Comparison of ENCODE assay signal across 7 cellular contexts in the genomic region with DNA sequence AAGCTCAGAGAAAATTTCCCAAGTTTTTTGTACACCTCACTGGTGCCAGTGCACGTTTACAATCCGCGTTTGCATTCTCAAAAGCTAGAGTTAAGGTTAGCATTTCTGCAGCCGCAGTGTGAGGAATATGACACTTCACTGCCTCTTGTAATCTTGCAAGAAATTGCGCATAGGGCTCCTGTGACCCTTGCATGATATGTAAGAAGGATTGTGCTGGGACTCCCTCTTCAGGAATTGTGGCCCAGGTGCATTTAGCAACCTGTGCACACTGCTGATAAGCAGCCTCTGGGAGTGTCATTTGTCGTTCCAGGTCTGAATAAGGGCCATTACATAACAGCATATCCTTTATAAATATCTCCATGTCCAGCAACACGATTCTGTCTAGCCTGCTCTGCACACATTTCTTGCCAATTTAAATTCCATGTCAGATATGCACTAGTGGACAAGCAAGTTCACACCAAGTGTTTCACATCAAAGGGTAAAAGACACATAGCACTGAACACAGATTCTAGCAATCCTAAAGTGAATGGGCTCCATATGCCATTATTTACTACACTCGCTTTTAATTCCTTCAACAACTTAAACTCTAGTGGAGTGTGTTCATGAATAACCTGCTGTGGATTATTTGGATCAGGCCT.
A peak's percentile ranks its signal among the peaks of the same experiment; 100 is the strongest.
DNase-seq lines count a peak whose midpoint lies in the region; ATAC-seq and TF ChIP-seq lines count a peak whose summit lies in the region.

No MANE protein-coding gene starts in this region.

- H3K4ac ChIP-seq in IMR-90 (ENCODE audit: low read depth, low read length) (no peak overlapping the region), mesenchymal stem cell (ENCODE audit: low read depth in 1 of 2, low read length in 2 of 2) (no peak overlapping the region)

- H4K8ac ChIP-seq in IMR-90 (ENCODE audit: low read depth in 2 of 2, low read length in 2 of 2), result no peak overlapping the region
- no peak overlapping the region for H4K8ac ChIP-seq in mesenchymal stem cell (ENCODE audit: low read length)

- H2BK15ac ChIP-seq in IMR-90 (ENCODE audit: low read depth, low read length), result no peak overlapping the region
- no peak overlapping the region for H2BK15ac ChIP-seq in mesenchymal stem cell (ENCODE audit: low read depth, poor library complexity, severe bottlenecking)

- no peak overlapping the region for H2AK9ac ChIP-seq in IMR-90 (replicated peaks; ENCODE audit: low read depth, low read length, poor library complexity)

- BruUV-seq in IMR-90 (replicated peaks; lab: Mats Ljungman, UMichigan), result no TSS peak

- no peaks in the 10 kb centered on the region for H3K79me1 ChIP-seq in IMR-90 (ENCODE audit: low read depth in 1 of 2, low read length in 2 of 2)
- no peaks in the 10 kb centered on the region for H3K79me1 ChIP-seq in mesenchymal stem cell (replicated peaks; ENCODE audit: low read length, poor library complexity, severe bottlenecking)

- H4K20me1 ChIP-seq in DOHH2 (ENCODE audit: control insufficient read depth, insufficient read depth, low read depth, low read length) (no peaks in the 10 kb centered on the region), IMR-90 (ENCODE audit: insufficient read depth, low read length) (no peaks in the 10 kb centered on the region)

- H4K91ac ChIP-seq in IMR-90 (ENCODE audit: insufficient read depth, low read depth, low read length) (no peak overlapping the region), mesenchymal stem cell (ENCODE audit: low read length) (no peak overlapping the region)

- no peak overlapping the region for H3K23ac ChIP-seq in IMR-90 (ENCODE audit: low read depth, low read length)
- no peak overlapping the region for H3K23ac ChIP-seq in mesenchymal stem cell (ENCODE audit: low read length in 2 of 2)

- intact Hi-C loops in IMR-90 (cut with micrococcal nuclease), result no loop called here
- intact Hi-C loops in posterior vena cava (cut with DNase I), result no loop called here

- no peak overlapping the region for H3K56ac ChIP-seq in IMR-90 (ENCODE audit: extremely low read depth, insufficient read depth, low read length)

- dilution Hi-C loops in IMR-90 (cut with HindIII; ENCODE audit: low sequenced_read_pairs, unreplicated experiment), result no loop called here

- H3K18ac ChIP-seq in IMR-90 (ENCODE audit: low read depth, low read length) (no peak overlapping the region), mesenchymal stem cell (ENCODE audit: low read depth in 1 of 2, low read length in 2 of 2) (no peak overlapping the region)

- H2BK12ac ChIP-seq in mesenchymal stem cell (ENCODE audit: low read length in 2 of 2), result no peak overlapping the region

- no peak overlapping the region for H3K9ac ChIP-seq in IMR-90 (ENCODE audit: low read depth, low read length)
- no peak overlapping the region for H3K9ac ChIP-seq in mesenchymal stem cell (ENCODE audit: low read length)

- H3F3A ChIP-seq in DOHH2 (ENCODE audit: control insufficient read depth, insufficient read depth), result no peaks in the 10 kb centered on the region

- no peak overlapping the region for H3K27ac ChIP-seq in DOHH2 (ENCODE audit: low read depth, low read length)
- H3K27ac ChIP-seq in IMR-90 (ENCODE audit: insufficient read depth, low read length), result no peak overlapping the region
- H3K27ac ChIP-seq in VCaP, result no peak overlapping the region
- no peak overlapping the region for H3K27ac ChIP-seq in mesenchymal stem cell (ENCODE audit: low read length, poor library complexity, severe bottlenecking)

- H3K27me3 ChIP-seq in DOHH2 (ENCODE audit: control insufficient read depth, low read length), result peaks cover 13% of the 10 kb centered on the region; the same call in 1 of the 2 replicates
- peaks cover 15% of the 10 kb centered on the region for H3K27me3 ChIP-seq in IMR-90 (ENCODE audit: control insufficient read depth, insufficient read depth, low read length)
- peaks cover 4 to 10% of the 10 kb centered on the region in 2 experiments for H3K27me3 ChIP-seq in mesenchymal stem cell (ENCODE audit: control insufficient read depth in 1 of 2, insufficient read depth in 1 of 2, low read length in 2 of 2)

- H2BK120ac ChIP-seq in IMR-90 (ENCODE audit: low read depth, low read length) (no peak overlapping the region), mesenchymal stem cell (ENCODE audit: low read depth, low read length) (no peak overlapping the region)

- no peak for ATAC-seq in IMR-90 (ENCODE audit: low read depth)

- H3K9me3 ChIP-seq in DOHH2 (ENCODE audit: control insufficient read depth, insufficient read depth, low read length), result no peaks in the 10 kb centered on the region
- H3K9me3 ChIP-seq in IMR-90 (ENCODE audit: control insufficient read depth, insufficient read depth, low read length), result no peaks in the 10 kb centered on the region; the same call in 1 of the 2 replicates
- H3K9me3 ChIP-seq in mesenchymal stem cell (ENCODE audit: control insufficient read depth, low read length), result no peaks in the 10 kb centered on the region

- H2AFZ ChIP-seq in IMR-90 (replicated peaks; ENCODE audit: low read length, poor library complexity), result no peak overlapping the region
- H2AFZ ChIP-seq in mesenchymal stem cell (ENCODE audit: low read depth, low read length), result no peak overlapping the region

- no peak overlapping the region for H4K5ac ChIP-seq in IMR-90 (ENCODE audit: low read depth, low read length)

- TF ChIP-seq CTCF in DOHH2 (IDR thresholded peaks at IDR 0.05; ENCODE audit: low read depth, low read length, poor library complexity, severe bottlenecking), result peak; percentile 28
- TF ChIP-seq CTCF in IMR-90 (conservative IDR thresholded peaks at IDR 0.05; ENCODE audit: low read depth, low read length), result peak; percentile 36
- peak; percentile 68 for TF ChIP-seq CTCF in VCaP (conservative IDR thresholded peaks at IDR 0.05)

- H3K79me2 ChIP-seq in DOHH2 (ENCODE audit: control insufficient read depth, low read length), result no peaks in the 10 kb centered on the region

- H3K36me3 ChIP-seq in DOHH2 (ENCODE audit: control insufficient read depth, low read length) (no peaks in the 10 kb centered on the region), IMR-90 (ENCODE audit: control insufficient read depth, insufficient read depth, low read length) (no peaks in the 10 kb centered on the region), mesenchymal stem cell (ENCODE audit: control insufficient read depth in 1 of 2, insufficient read depth in 2 of 2, low read depth in 1 of 2, low read length in 2 of 2) (no peaks in the 10 kb centered on the region)

- no peak overlapping the region for H3K4me2 ChIP-seq in DOHH2 (ENCODE audit: low read length)
- no peak overlapping the region for H3K4me2 ChIP-seq in IMR-90 (ENCODE audit: low read depth, low read length)
- no peak overlapping the region for H3K4me2 ChIP-seq in mesenchymal stem cell (ENCODE audit: low read length, poor library complexity, severe bottlenecking)

- H3K4me1 ChIP-seq in DOHH2 (ENCODE audit: control insufficient read depth, low read length), result no peaks in the 10 kb centered on the region
- no peaks in the 10 kb centered on the region for H3K4me1 ChIP-seq in IMR-90 (ENCODE audit: control insufficient read depth, insufficient read depth, low read length)
- H3K4me1 ChIP-seq in mesenchymal stem cell (ENCODE audit: control insufficient read depth, insufficient read depth, low read depth, low read length), result no peaks in the 10 kb centered on the region

- POLR2A ChIA-PET in IMR-90 (lab: Charles Lee; ENCODE audit: unreplicated experiment), result no interaction called here

- no peak for TF ChIP-seq POLR2A in IMR-90 (IDR thresholded peaks at IDR 0.05; ENCODE audit: low read depth, low read length)

- H2AK5ac ChIP-seq in IMR-90 (ENCODE audit: low read depth, low read length), result no peak overlapping the region
- no peak overlapping the region for H2AK5ac ChIP-seq in mesenchymal stem cell (ENCODE audit: low read length, severe bottlenecking)

- H2BK20ac ChIP-seq in IMR-90 (ENCODE audit: low read depth, low read length), result no peak overlapping the region

- in situ Hi-C loops in IMR-90 (cut with MboI; ENCODE audit: low sequenced_read_pairs), result no loop called here

- no peak overlapping the region for H2BK5ac ChIP-seq in IMR-90 (ENCODE audit: low read depth, low read length, poor library complexity, severe bottlenecking)
- H2BK5ac ChIP-seq in mesenchymal stem cell (ENCODE audit: low read depth, low read length, poor library complexity, severe bottlenecking), result no peak overlapping the region

- DNase-seq in IMR-90, result peak; percentile 34
- peak; percentile 10 for DNase-seq in mesenchymal stem cell
- no peak for DNase-seq in retina
- no peak for DNase-seq in posterior vena cava (ENCODE audit: low spot score)
- DNase-seq in GDM1 (lab: John Stamatoyannopoulos, UW), result no peak

- peak; percentile 42 for TF ChIP-seq RAD21 in IMR-90 (IDR thresholded peaks at IDR 0.05; ENCODE audit: low read length)

- H3K14ac ChIP-seq in IMR-90 (replicated peaks; ENCODE audit: low read depth, low read length) (no peak overlapping the region), mesenchymal stem cell (ENCODE audit: low read length in 2 of 2) (no peak overlapping the region)

- CTCF ChIA-PET in IMR-90 (lab: Yijun Ruan, JAX), result interaction anchor here (0.7 kb wide), 1 partner anchor 184 kb away, joined by 3 read pairs; no protein-coding TSS in a partner anchor

- no peaks in the 10 kb centered on the region for H3K9me2 ChIP-seq in DOHH2 (replicated peaks; ENCODE audit: control insufficient read depth, low read length)

- no peak overlapping the region for H3K4me3 ChIP-seq in DOHH2 (ENCODE audit: low read length)
- no peak overlapping the region for H3K4me3 ChIP-seq in IMR-90 (ENCODE audit: insufficient read depth, low read depth, low read length)
- H3K4me3 ChIP-seq in mesenchymal stem cell (ENCODE audit: insufficient read depth in 1 of 2, low read depth in 1 of 2, low read length in 2 of 2), result no peak overlapping the region

- H3K9me1 ChIP-seq in IMR-90 (ENCODE audit: insufficient read depth, low read length), result no peaks in the 10 kb centered on the region

- no CpG with 5 or more reads among the region's 8 CpGs for WGBS in IMR-90 (ENCODE audit: extremely low coverage in 2 of 2, insufficient read length in 1 of 2), 2 experiments
- WGBS in mesenchymal stem cell, result 82% methylated on average over 7 of the region's 8 CpGs

TF ChIP-seq in IMR-90, 13 proteins besides CTCF, POLR2A, EP300 and RAD21 (continues in another document):
- TF ChIP-seq, protein P1, sequence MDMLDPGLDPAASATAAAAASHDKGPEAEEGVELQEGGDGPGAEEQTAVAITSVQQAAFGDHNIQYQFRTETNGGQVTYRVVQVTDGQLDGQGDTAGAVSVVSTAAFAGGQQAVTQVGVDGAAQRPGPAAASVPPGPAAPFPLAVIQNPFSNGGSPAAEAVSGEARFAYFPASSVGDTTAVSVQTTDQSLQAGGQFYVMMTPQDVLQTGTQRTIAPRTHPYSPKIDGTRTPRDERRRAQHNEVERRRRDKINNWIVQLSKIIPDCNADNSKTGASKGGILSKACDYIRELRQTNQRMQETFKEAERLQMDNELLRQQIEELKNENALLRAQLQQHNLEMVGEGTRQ (IDR thresholded peaks at IDR 0.05; ENCODE audit: low read depth, low read length), result no peak
- peak; percentile 30; the same call in 1 of the 2 replicates for TF ChIP-seq SMC3 (IDR thresholded peaks at IDR 0.05; ENCODE audit: low read depth, low read length)

Comparison
In these comparisons a context has a peak if more than half of its experiments do, and no peak if none do; other contexts are left out.
1. DNase-seq: peak in IMR-90 (single experiment) and mesenchymal stem cell (single experiment); none in retina (single experiment), posterior vena cava (single experiment) and GDM1 (single experiment).
2. Peak in every context shown above with its lines, with median percentiles within 50 percentile points of each other: CTCF ChIP-seq.